In genomic region chr10:128011059-128011979, GRCh38 we compare ENCODE assay signal across 8 cellular contexts.
DNase-seq lines count a peak whose midpoint lies in the region; ATAC-seq and TF ChIP-seq lines count a peak whose summit lies in the region.

No MANE protein-coding gene starts in this region.

- H3K27me3 Mint-ChIP-seq in CD4-positive, CD25-positive, alpha-beta regulatory T cell: peaks cover 8% of the 10 kb centered on the region
- H3K27me3 Mint-ChIP-seq in naive B cell: peaks cover 4 to 35% (median 30%) of the 10 kb centered on the region in 3 donors

- no peaks in the 10 kb centered on the region for H3K9me3 Mint-ChIP-seq in CD4-positive, CD25-positive, alpha-beta regulatory T cell
- H3K9me3 Mint-ChIP-seq in naive B cell: no peaks in the 10 kb centered on the region
- H3K9me3 Mint-ChIP-seq in stimulated activated effector memory CD8-positive, alpha-beta T cell treated with anti-CD3 and anti-CD28 coated beads, Interleukin-12 subunit alpha, Interleukin-12 subunit beta, amount 100 ng/mL, for 72 hours: no peaks in the 10 kb centered on the region

- no peak overlapping the region for H3K27ac ChIP-seq in CD4-positive, CD25-positive, alpha-beta regulatory T cell (ENCODE audit: insufficient read depth, low read length, poor library complexity, severe bottlenecking)

- peak; percentile 74 to 86 (median 76) for DNase-seq in CD4-positive, CD25-positive, alpha-beta regulatory T cell
- DNase-seq in GM19238 (ENCODE audit: insufficient read length, low spot score) (peak; percentile 84), NOMO-1 treated with DMSO at 0.1 percent for 48 hours (lab: John Stamatoyannopoulos, UW; ENCODE audit: unreplicated experiment) (peak; percentile 69), erythroblast (lab: John Stamatoyannopoulos, UW) (peak; percentile 72 to 86), naive B cell (peak; percentile 82)
- DNase-seq in activated CD8-positive, alpha-beta memory T cell treated with anti-CD3 and anti-CD28 coated beads, Interleukin-2, amount 50 U/mL, for 24 hours (ENCODE audit: extremely low read depth): peak; percentile 72
- peak; percentile 97 to 98 for DNase-seq in stimulated activated effector memory CD8-positive, alpha-beta T cell treated with anti-CD3 and anti-CD28 coated beads, Interleukin-12 subunit alpha, Interleukin-12 subunit beta, amount 100 ng/mL, for 72 hours (ENCODE audit: low spot score in 2 of 2)

- H3K27me3 ChIP-seq in CD4-positive, CD25-positive, alpha-beta regulatory T cell (ENCODE audit: control insufficient read depth, insufficient read depth, low read length): no peaks in the 10 kb centered on the region

- H3K4me3 ChIP-seq in CD4-positive, CD25-positive, alpha-beta regulatory T cell (ENCODE audit: low read depth, low read length): no peak overlapping the region

- peak overlapping the region in 2 of 4 donors; percentile 31 to 33 for H3K4me3 Mint-ChIP-seq in CD4-positive, CD25-positive, alpha-beta regulatory T cell
- H3K4me3 Mint-ChIP-seq in naive B cell: peak overlapping the region in 5 of 8 donors; percentile 32 to 75 (median 37)
- peak overlapping the region; percentile 48 for H3K4me3 Mint-ChIP-seq in stimulated activated effector memory CD8-positive, alpha-beta T cell treated with anti-CD3 and anti-CD28 coated beads, Interleukin-12 subunit alpha, Interleukin-12 subunit beta, amount 100 ng/mL, for 72 hours

- no peaks in the 10 kb centered on the region for H3K36me3 ChIP-seq in CD4-positive, CD25-positive, alpha-beta regulatory T cell (ENCODE audit: control insufficient read depth, insufficient read depth, low read length)

- H3K27ac Mint-ChIP-seq in CD4-positive, CD25-positive, alpha-beta regulatory T cell: peak overlapping the region in 1 of 3 donors; percentile 68
- H3K27ac Mint-ChIP-seq in naive B cell: peak overlapping the region; percentile 17 to 81 (median 58)
- peak overlapping the region; percentile 65 for H3K27ac Mint-ChIP-seq in stimulated activated effector memory CD8-positive, alpha-beta T cell treated with anti-CD3 and anti-CD28 coated beads, Interleukin-12 subunit alpha, Interleukin-12 subunit beta, amount 100 ng/mL, for 72 hours

- H3K9me3 ChIP-seq in CD4-positive, CD25-positive, alpha-beta regulatory T cell (ENCODE audit: control insufficient read depth in 2 of 2, low read length in 2 of 2): no peaks in the 10 kb centered on the region

- H3K4me1 Mint-ChIP-seq in CD4-positive, CD25-positive, alpha-beta regulatory T cell: peaks cover 0 to 12% (median 1%) of the 10 kb centered on the region in 4 donors
- H3K4me1 Mint-ChIP-seq in naive B cell: peaks cover 8 to 15% (median 10%) of the 10 kb centered on the region in 3 donors
- peaks cover 10% of the 10 kb centered on the region for H3K4me1 Mint-ChIP-seq in stimulated activated effector memory CD8-positive, alpha-beta T cell treated with anti-CD3 and anti-CD28 coated beads, Interleukin-12 subunit alpha, Interleukin-12 subunit beta, amount 100 ng/mL, for 72 hours

- ATAC-seq in CD4-positive, CD25-positive, alpha-beta regulatory T cell (ENCODE audit: low read depth in 2 of 2): peak; percentile 95 to 96
- ATAC-seq in HG03280 (IDR thresholded peaks at IDR 0.05; ENCODE audit: unreplicated experiment) (peak; percentile 94), naive B cell (ENCODE audit: low read depth in 2 of 2) (peak; percentile 88 to 89)
- peak; percentile 88 for ATAC-seq in stimulated activated effector memory CD8-positive, alpha-beta T cell treated with anti-CD3 and anti-CD28 coated beads, Interleukin-12 subunit alpha, Interleukin-12 subunit beta, amount 100 ng/mL, for 72 hours

- no peak for TF ChIP-seq POLR2A in erythroblast (IDR thresholded peaks at IDR 0.05; ENCODE audit: low read length)

- H3K4me1 ChIP-seq in CD4-positive, CD25-positive, alpha-beta regulatory T cell (ENCODE audit: control insufficient read depth, insufficient read depth, low read length, poor library complexity, severe bottlenecking): peaks cover 9% of the 10 kb centered on the region

- no peaks in the 10 kb centered on the region for H3K36me3 Mint-ChIP-seq in CD4-positive, CD25-positive, alpha-beta regulatory T cell
- no peaks in the 10 kb centered on the region for H3K36me3 Mint-ChIP-seq in naive B cell
- no peaks in the 10 kb centered on the region for H3K36me3 Mint-ChIP-seq in stimulated activated effector memory CD8-positive, alpha-beta T cell treated with anti-CD3 and anti-CD28 coated beads, Interleukin-12 subunit alpha, Interleukin-12 subunit beta, amount 100 ng/mL, for 72 hours
